ENCODE assay signal across 19 cellular contexts in the genomic region with DNA sequence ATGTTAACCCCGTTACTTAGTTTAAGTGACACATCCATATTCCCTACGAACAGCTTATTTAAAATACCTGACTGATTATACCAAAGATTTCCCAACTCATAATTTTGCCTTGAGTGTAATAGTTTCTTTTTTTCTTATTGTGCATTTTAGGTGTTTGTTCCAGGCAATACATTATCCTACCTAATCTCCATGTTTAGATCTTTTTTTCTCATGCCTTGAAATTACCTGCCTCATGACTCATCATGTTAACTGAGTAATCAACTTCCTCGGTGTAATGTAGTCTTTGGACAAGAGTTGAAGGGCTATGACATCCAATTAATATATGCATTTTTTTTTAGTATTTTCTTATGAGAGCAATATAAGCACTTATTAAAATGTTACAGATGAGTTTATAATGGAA.
A peak's percentile ranks its signal among the peaks of the same experiment; 100 is the strongest.
DNase-seq lines count a peak whose midpoint lies in the region; ATAC-seq and TF ChIP-seq lines count a peak whose summit lies in the region.
"Had no signal": no experiment of that assay in that cellular context is flagged by ENCODE, and none has a peak within 500 bp of the region (broad histone marks: within the 10 kb centered on the region; RNA-seq: fewer than 3 reads in every experiment).

No MANE protein-coding gene starts in this region.

- no peak for TF ChIP-seq CTCF in VCaP (conservative IDR thresholded peaks at IDR 0.05)

- peak overlapping the region; percentile 79 for H3K27ac ChIP-seq in VCaP
- H3K27ac ChIP-seq: KMS-11 had no signal

- DNase-seq in Caki2 (ENCODE audit: low read depth) (peak; percentile 16), HT-29 (ENCODE audit: low spot score) (peak; percentile 40), iris pigment epithelial cell (ENCODE audit: low read depth) (peak; percentile 46), COLO668 (lab: John Stamatoyannopoulos, UW; ENCODE audit: unreplicated experiment) (no peak), NCI-H524 (lab: John Stamatoyannopoulos, UW) (no peak)
- DNase-seq: activated CD4-positive, alpha-beta T cell treated with anti-CD3 and anti-CD28 coated beads, Interleukin-2, amount 10 ng/mL, durations not matched to agents 7 days and 5 days; activated naive CD4-positive, alpha-beta T cell; anterior cingulate cortex; CD4-positive, CD25-positive, alpha-beta regulatory T cell; DND-41; NCI-H1092; OCI-M1; sigmoid colon; stimulated activated CD4-positive, alpha-beta T cell treated with anti-CD3 and anti-CD28 coated beads, Interleukin-2, amount 100 ng/mL, for 24 hours; stomach had no signal

- in situ Hi-C loops in Caki2 (cut with HindIII; ENCODE audit: low pct_unique_long_range_greater_than_20kb, low sequenced_read_pairs), result no loop called here

- ATAC-seq in GM18517 (IDR thresholded peaks at IDR 0.05; ENCODE audit: unreplicated experiment) (no peak), HG02970 (IDR thresholded peaks at IDR 0.05; ENCODE audit: low FRiP score, unreplicated experiment) (no peak)

Comparison
In these comparisons a context has a peak if more than half of its experiments do, and no peak if none do; other contexts are left out.
1. DNase-seq: peak in Caki2 (single experiment), HT-29 (single experiment) and iris pigment epithelial cell (single experiment); none in COLO668 (single experiment) and NCI-H524 (0 of 2).